Comparison of ENCODE assay signal across 23 cellular contexts in genomic region chr20:24668384-24668702, GRCh38.
"Had no signal": no experiment of that assay in that cellular context is flagged by ENCODE, and none has a peak within 500 bp of the region (broad histone marks: within the 10 kb centered on the region; RNA-seq: fewer than 3 reads in every experiment).

No MANE protein-coding gene starts in this region.

- DNase-seq: colonic mucosa; dermis blood vessel endothelial cell; esophagus squamous epithelium; foreskin fibroblast; glutamatergic neuron; left ventricle myocardium inferior; mesenchymal stem cell; naive B cell; occipital lobe; psoas muscle; retina; right lobe of liver; stimulated activated CD4-positive, alpha-beta T cell treated with anti-CD3 and anti-CD28 coated beads, Interleukin-12 subunit alpha, Interleukin-12 subunit beta, amount 100 ng/mL, for 4 hours; stimulated activated naive CD4-positive, alpha-beta T cell treated with Interleukin-2 at 50 U/mL for 16 hours; testis; upper lobe of right lung had no signal

- H3K9me3 ChIP-seq: colonic mucosa, esophagus squamous epithelium, gastroesophageal sphincter, left ventricle myocardium inferior, psoas muscle, right lobe of liver, testis, tibial nerve, upper lobe of right lung, vagina had no signal

- H3K27ac Mint-ChIP-seq: naive B cell, nephron had no signal

- H3K4me3 ChIP-seq: colonic mucosa, esophagus squamous epithelium, gastroesophageal sphincter, left ventricle myocardium inferior, lung, psoas muscle, right lobe of liver, skin epidermis, testis, tibial nerve, upper lobe of right lung, vagina had no signal

- H3K4me1 ChIP-seq: colonic mucosa, esophagus squamous epithelium, gastroesophageal sphincter, left ventricle myocardium inferior, parathyroid adenoma, psoas muscle, right lobe of liver, testis, tibial nerve, upper lobe of right lung had no signal

- H3K4me1 Mint-ChIP-seq: naive B cell had no signal

- H3K36me3 ChIP-seq: colonic mucosa, esophagus squamous epithelium, gastroesophageal sphincter, left ventricle myocardium inferior, right lobe of liver, tibial nerve, upper lobe of right lung, vagina had no signal

- H3K4me3 Mint-ChIP-seq: naive B cell, nephron had no signal

- H3K27ac ChIP-seq: colonic mucosa, esophagus squamous epithelium, gastroesophageal sphincter, left ventricle myocardium inferior, parathyroid adenoma, psoas muscle, right lobe of liver, skin epidermis, testis, tibial nerve, upper lobe of right lung, vagina had no signal

- H3K27me3 ChIP-seq: colonic mucosa, esophagus squamous epithelium, gastroesophageal sphincter, right lobe of liver, testis, tibial nerve, upper lobe of right lung, vagina had no signal

- H3K9me3 Mint-ChIP-seq: nephron had no signal

- ATAC-seq: gastroesophageal sphincter, psoas muscle, right lobe of liver, upper lobe of right lung had no signal
